In genomic region chr22:36138709-36139108, GRCh38 we compare ENCODE assay signal across 7 cellular contexts. TPM values are rescaled to one million over a fixed set of nuclear protein-coding genes. Genes with fewer than 3 reads are reported as not detected.
DNase-seq lines count a peak whose midpoint lies in the region; ATAC-seq, FAIRE-seq and TF ChIP-seq lines count a peak whose summit lies in the region.
"Not testable (repeated sequence)": the region's sequence is repeated elsewhere in the genome, so short reads cannot be mapped to it uniquely, and the experiment has no call there.

No MANE protein-coding gene starts in this region.

- H3K4me1 Mint-ChIP-seq in CD8-positive, alpha-beta T cell (ENCODE audit: low read depth) = peaks cover 24% of the 10 kb centered on the region
- H3K4me1 Mint-ChIP-seq in WTC11 = peaks cover 14% of the 10 kb centered on the region
- not testable (repeated sequence) for H3K4me1 Mint-ChIP-seq in activated naive CD8-positive, alpha-beta T cell treated with anti-CD3 and anti-CD28 coated beads, Interleukin-2, amount 10 ng/mL, durations not matched to agents 7 days and 5 days
- H3K4me1 Mint-ChIP-seq in naive thymus-derived CD8-positive, alpha-beta T cell = peaks cover 15 to 49% (median 35%) of the 10 kb centered on the region in 4 donors

- H3K9ac ChIP-seq in HCT116 (ENCODE audit: low read length); H1 (replicated peaks in 1 of 4; ENCODE audit: extremely low read depth in 1 of 4, low read depth in 3 of 4, low read length in 3 of 4): not testable (repeated sequence)

- intact Hi-C loops in CD8-positive, alpha-beta T cell (cut with DNase I, micrococcal nuclease); HCT116 (cut with micrococcal nuclease): not testable (repeated sequence)

- H2BK120ac ChIP-seq in H1 (replicated peaks; ENCODE audit: low read depth, low read length) = not testable (repeated sequence)

- not testable (repeated sequence) for TF ChIP-seq CTCF in CD8-positive, alpha-beta T cell (IDR thresholded peaks at IDR 0.05); HCT116 (IDR thresholded peaks at IDR 0.05 in 2 of 3, conservative IDR thresholded peaks at IDR 0.05 in 1 of 3; ENCODE audit: borderline replicate concordance in 1 of 3, insufficient read depth in 1 of 3, low read depth in 2 of 3, low read length in 2 of 3); WTC11 (IDR thresholded peaks at IDR 0.05); H1 (IDR thresholded peaks at IDR 0.05; ENCODE audit: control extremely low read depth in 1 of 3, insufficient read depth in 1 of 3, low read depth in 1 of 3, low read length in 3 of 3)

- CTCF ChIA-PET in CD8-positive, alpha-beta T cell (lab: Charles Lee) = interaction anchor here (0.6 kb wide), 1 partner anchor 11 kb away, joined by 3 read pairs; no protein-coding TSS in a partner anchor
- CTCF ChIA-PET in HCT116 (lab: Charles Lee) = not testable (repeated sequence)
- CTCF ChIA-PET in WTC11 (lab: Charles Lee) (interaction anchor here (1.0 kb wide), 1 partner anchor 73 kb away, joined by 3 read pairs; no protein-coding TSS in a partner anchor), H1 (lab: Charles Lee; ENCODE audit: partially characterized antibody) (interaction anchor here (8.4 kb wide), 1 partner anchor 41 kb away, joined by 86 read pairs; no protein-coding TSS in a partner anchor)

- not testable (repeated sequence) for H3K56ac ChIP-seq in H1 (replicated peaks; ENCODE audit: insufficient read length, low read depth, low read length)

- 75% methylated on average over 1 of the region's 4 CpGs; no CpG with 5 or more reads in 1 of the 2 experiments for WGBS in H1 (ENCODE audit: extremely low coverage in 1 of 2, insufficient coverage in 1 of 2, insufficient read length in 1 of 2, insufficient replicate concordance in 2 of 2, low coverage in 1 of 2, low lambda C conversion rate in 2 of 2, missing lambda C conversion rate in 1 of 2), 2 experiments

- not testable (repeated sequence) for H2BK20ac ChIP-seq in H1 (ENCODE audit: low read length)

- H2BK5ac ChIP-seq in H1 (ENCODE audit: low read depth, low read length) = not testable (repeated sequence)

- not testable (repeated sequence) for H3K27me3 ChIP-seq in CD8-positive, alpha-beta T cell (ENCODE audit: insufficient read depth, low read length); H1 (replicated peaks in 1 of 4; ENCODE audit: control insufficient read depth in 3 of 4, extremely low read depth in 1 of 4, insufficient read depth in 3 of 4, low read length in 3 of 4)
- peaks cover 14% of the 10 kb centered on the region; the same call in 1 of the 2 replicates for H3K27me3 ChIP-seq in HCT116 (ENCODE audit: insufficient read depth, low read length)

- not testable (repeated sequence) for H2BK12ac ChIP-seq in H1 (ENCODE audit: low read depth, low read length)

- H3K27ac Mint-ChIP-seq in CD8-positive, alpha-beta T cell = peak overlapping the region; percentile 74
- not testable (repeated sequence) for H3K27ac Mint-ChIP-seq in WTC11
- peak overlapping the region; percentile 34 for H3K27ac Mint-ChIP-seq in activated naive CD8-positive, alpha-beta T cell treated with anti-CD3 and anti-CD28 coated beads, Interleukin-2, amount 10 ng/mL, durations not matched to agents 7 days and 5 days
- H3K27ac Mint-ChIP-seq in naive thymus-derived CD8-positive, alpha-beta T cell = peak overlapping the region in 9 of 10 donors; percentile 3 to 92 (median 78)

- H2BK15ac ChIP-seq in H1 (ENCODE audit: low read length) = not testable (repeated sequence)

- not testable (repeated sequence) for H3K18ac ChIP-seq in H1 (ENCODE audit: extremely low read depth, low read length)

- TF ChIP-seq POLR2A in HCT116 (IDR thresholded peaks at IDR 0.05; ENCODE audit: borderline replicate concordance, extremely low read depth, insufficient read depth, insufficient read length); H1 (IDR thresholded peaks at IDR 0.05; ENCODE audit: control extremely low read depth in 1 of 2, low read depth in 2 of 2, low read length in 2 of 2): not testable (repeated sequence)

- H4K20me1 ChIP-seq in HCT116 (ENCODE audit: insufficient read depth); H1 (replicated peaks in 1 of 2; ENCODE audit: control insufficient read depth in 1 of 2, insufficient read depth in 2 of 2, low read length in 2 of 2): not testable (repeated sequence)

- H3K79me2 ChIP-seq in HCT116 (ENCODE audit: insufficient read depth, low read length); H1 (ENCODE audit: control insufficient read depth in 1 of 2, insufficient read depth in 2 of 2, low read length in 2 of 2): not testable (repeated sequence)

- H3K4me3 Mint-ChIP-seq in CD8-positive, alpha-beta T cell; WTC11; activated naive CD8-positive, alpha-beta T cell treated with anti-CD3 and anti-CD28 coated beads, Interleukin-2, amount 10 ng/mL, durations not matched to agents 7 days and 5 days; naive thymus-derived CD8-positive, alpha-beta T cell: not testable (repeated sequence)

- not testable (repeated sequence) for H3K4me3 ChIP-seq in CD8-positive, alpha-beta T cell (ENCODE audit: low read depth, low read length); HCT116 (replicated peaks in 1 of 2; ENCODE audit: low read depth in 1 of 2, low read length in 2 of 2); H1 (ENCODE audit: extremely low read depth in 1 of 4, insufficient read depth in 2 of 4, low read depth in 3 of 4, low read length in 4 of 4)

- RAD21 ChIA-PET in HCT116 (lab: Charles Lee; ENCODE audit: low non-redundant PET in 1 of 2, low total read pairs in 2 of 2, uncharacterized antibody in 2 of 2, unreplicated experiment in 2 of 2) = not testable (repeated sequence)

- not testable (repeated sequence) for H3K4ac ChIP-seq in H1 (replicated peaks; ENCODE audit: insufficient read length, low read depth, low read length)

- H3K27me3 Mint-ChIP-seq in CD8-positive, alpha-beta T cell (ENCODE audit: low read depth); WTC11 (ENCODE audit: low read depth); activated naive CD8-positive, alpha-beta T cell treated with anti-CD3 and anti-CD28 coated beads, Interleukin-2, amount 10 ng/mL, durations not matched to agents 7 days and 5 days; naive thymus-derived CD8-positive, alpha-beta T cell: not testable (repeated sequence)

- H3K4me1 ChIP-seq in CD8-positive, alpha-beta T cell (ENCODE audit: insufficient read depth, low read length) = peaks cover 15% of the 10 kb centered on the region
- not testable (repeated sequence) for H3K4me1 ChIP-seq in HCT116 (ENCODE audit: control insufficient read depth in 1 of 2, insufficient read depth in 2 of 2, low read length in 2 of 2); H1 (replicated peaks in 1 of 4; ENCODE audit: control insufficient read depth in 3 of 4, insufficient read depth in 4 of 4, low read length in 3 of 4)

- H3K9me3 ChIP-seq in CD8-positive, alpha-beta T cell (ENCODE audit: low read length); HCT116 (ENCODE audit: control insufficient read depth in 1 of 2, insufficient read depth in 1 of 2, low read depth in 1 of 2, low read length in 2 of 2); H1 (ENCODE audit: insufficient read depth in 2 of 2, low read depth in 1 of 2, low read length in 1 of 2): not testable (repeated sequence)

- POLR2A ChIA-PET in CD8-positive, alpha-beta T cell (lab: Charles Lee) = interaction anchor here (1.0 kb wide), 1 partner anchor 39 kb away, joined by 3 read pairs; no protein-coding TSS in a partner anchor
- POLR2A ChIA-PET in HCT116 (lab: Charles Lee); WTC11 (lab: Charles Lee); activated naive CD8-positive, alpha-beta T cell treated with anti-CD3 and anti-CD28 coated beads, Interleukin-2, amount 10 ng/mL, durations not matched to agents 7 days and 5 days (lab: Charles Lee); H1 (lab: Charles Lee; ENCODE audit: partially characterized antibody); naive thymus-derived CD8-positive, alpha-beta T cell (lab: Charles Lee): not testable (repeated sequence)

- FAIRE-seq in H1 (lab: Jason Lieb, UNC) (peak; percentile 94), urothelium cell line (lab: Jason Lieb, UNC) (peak; percentile 46)

- H2AFZ ChIP-seq in HCT116 (ENCODE audit: low read depth, low read length, poor library complexity, severe bottlenecking) = not testable (repeated sequence)
- H2AFZ ChIP-seq in H1 (ENCODE audit: low read length) = 0 out of 2 replicates have a peak overlapping the region, but pooled peaks have one; percentile 39

- ATAC-seq in CD8-positive, alpha-beta T cell; activated naive CD8-positive, alpha-beta T cell treated with anti-CD3 and anti-CD28 coated beads, Interleukin-2, amount 10 ng/mL, durations not matched to agents 7 days and 5 days (ENCODE audit: low read depth); naive thymus-derived CD8-positive, alpha-beta T cell: not testable (repeated sequence)
- ATAC-seq in HCT116 = 0 out of 2 replicates have a peak, but pooled peaks have one; percentile 46
- ATAC-seq in WTC11 = peak; percentile 86

- not testable (repeated sequence) for H3K4me2 ChIP-seq in HCT116 (ENCODE audit: low read length); H1 (ENCODE audit: insufficient read depth in 1 of 2, low read depth in 2 of 2, low read length in 2 of 2)

- not testable (repeated sequence) for H3K23me2 ChIP-seq in H1 (ENCODE audit: low read depth, low read length)

- not testable (repeated sequence) for H3K27ac ChIP-seq in CD8-positive, alpha-beta T cell (ENCODE audit: low read depth, low read length); HCT116 (ENCODE audit: low read depth, low read length); H1 (ENCODE audit: low read depth, low read length)

- H3K79me1 ChIP-seq in H1 (ENCODE audit: low read depth, low read length) = not testable (repeated sequence)

- H3K23ac ChIP-seq in H1 (ENCODE audit: insufficient read length) = not testable (repeated sequence)

- not testable (repeated sequence) for H4K91ac ChIP-seq in H1 (replicated peaks; ENCODE audit: insufficient read length, low read length)

- H4K5ac ChIP-seq in H1 (ENCODE audit: insufficient read length, low read depth, low read length) = not testable (repeated sequence)

- H3K14ac ChIP-seq in H1 (ENCODE audit: insufficient read length) = not testable (repeated sequence)

- BruUV-seq in HCT116 (replicated peaks; lab: Mats Ljungman, UMichigan) = not testable (repeated sequence)

- DNase-seq in CD8-positive, alpha-beta T cell; HCT116 (ENCODE audit: low read depth, low spot score); WTC11 (ENCODE audit: low spot score); activated naive CD8-positive, alpha-beta T cell treated with anti-CD3 and anti-CD28 coated beads, Interleukin-2, amount 10 ng/mL, durations not matched to agents 7 days and 5 days; H1 (ENCODE audit: low read depth in 1 of 2, low spot score in 2 of 2); naive thymus-derived CD8-positive, alpha-beta T cell; urothelium cell line (ENCODE audit: low spot score): not testable (repeated sequence)

- not testable (repeated sequence) for H2AK5ac ChIP-seq in H1 (ENCODE audit: low read depth, low read length)

- H3K36me3 Mint-ChIP-seq in CD8-positive, alpha-beta T cell = peaks cover 44% of the 10 kb centered on the region
- H3K36me3 Mint-ChIP-seq in WTC11 = not testable (repeated sequence)
- peaks cover 31% of the 10 kb centered on the region for H3K36me3 Mint-ChIP-seq in activated naive CD8-positive, alpha-beta T cell treated with anti-CD3 and anti-CD28 coated beads, Interleukin-2, amount 10 ng/mL, durations not matched to agents 7 days and 5 days
- peaks cover 6 to 46% (median 17%) of the 10 kb centered on the region in 3 donors for H3K36me3 Mint-ChIP-seq in naive thymus-derived CD8-positive, alpha-beta T cell

- H3K9me3 Mint-ChIP-seq in CD8-positive, alpha-beta T cell; WTC11; activated naive CD8-positive, alpha-beta T cell treated with anti-CD3 and anti-CD28 coated beads, Interleukin-2, amount 10 ng/mL, durations not matched to agents 7 days and 5 days; naive thymus-derived CD8-positive, alpha-beta T cell: not testable (repeated sequence)

- TF ChIP-seq RAD21 in HCT116 (IDR thresholded peaks at IDR 0.05; ENCODE audit: low read depth); H1 (IDR thresholded peaks at IDR 0.05 in 1 of 2, conservative IDR thresholded peaks at IDR 0.05 in 1 of 2; ENCODE audit: low read depth in 2 of 2, low read length in 2 of 2): not testable (repeated sequence)

- not testable (repeated sequence) for H4K8ac ChIP-seq in H1 (ENCODE audit: extremely low read depth, insufficient read depth, low read length)

- not testable (repeated sequence) for H3K9me2 ChIP-seq in HCT116 (ENCODE audit: insufficient read depth)

- not testable (repeated sequence) for TF ChIP-seq EP300 in H1 (IDR thresholded peaks at IDR 0.05; ENCODE audit: borderline replicate concordance in 1 of 2, low read depth in 2 of 2, low read length in 2 of 2)

- H3K36me3 ChIP-seq in CD8-positive, alpha-beta T cell (ENCODE audit: insufficient read depth, low read length) = peaks cover 35% of the 10 kb centered on the region
- not testable (repeated sequence) for H3K36me3 ChIP-seq in HCT116 (ENCODE audit: control insufficient read depth in 1 of 2, insufficient read depth in 2 of 2, low read length in 2 of 2); H1 (ENCODE audit: control insufficient read depth in 2 of 4, insufficient read depth in 4 of 4, low read length in 3 of 4)

RNA-seq across cellular contexts. Expression of gene APOL3, which starts 21.8 kb away (rescaled TPM):
- total RNA-seq in CD8-positive, alpha-beta T cell = 100 to 1,000 TPM; 257 to 259 TPM
- 0.49 TPM for total RNA-seq in HCT116 (2021; ENCODE audit: unreplicated experiment)
- polyA plus RNA-seq in HCT116 (2012) = 0.07 TPM in 1 of 2 replicates, not detected in the other
- total RNA-seq in WTC11 (2021) = 0.26 to 0.60 TPM (median 0.32 TPM) in 3 replicates
- 100 to 1,000 TPM; 146 to 159 TPM for total RNA-seq in activated naive CD8-positive, alpha-beta T cell treated with anti-CD3 and anti-CD28 coated beads, Interleukin-2, amount 10 ng/mL, durations not matched to agents 7 days and 5 days
- not detected in 2 replicates for total RNA-seq in H1 (2021; fragmentation: NEBNext Ultra II Directional; extraction: Animal tissue kit (Norgen Biotek cat#: 25700))
- 0.11 and 0.12 TPM in 2 replicates for polyA plus RNA-seq in H1 (2011; rRNA removed)
- polyA plus RNA-seq in H1 (2011; cell fraction: cytosol; rRNA removed) = 0.04 TPM
- polyA plus RNA-seq in H1 (2011; cell fraction: nucleus; rRNA removed) = 0.19 TPM
- 0.11 to 0.28 TPM (median 0.25 TPM) in 3 of 4 replicates, not detected in the other for polyA plus RNA-seq in H1 (2012, experiment 1 of 2)
- polyA plus RNA-seq in H1 (2012, experiment 2 of 2) = not detected
- polyA plus RNA-seq in H1 (2013, experiment 1 of 2) = 0.10 TPM
- polyA plus RNA-seq in H1 (2013, experiment 2 of 2) = 0.09 TPM
- 0.15 TPM in 1 of 2 replicates, not detected in the other for polyA minus RNA-seq in H1 (2011; rRNA and poly(A)+ RNA removed)
- not detected for polyA minus RNA-seq in H1 (2011; cell fraction: cytosol; rRNA and poly(A)+ RNA removed)
- not detected for polyA minus RNA-seq in H1 (2011; cell fraction: nucleus; rRNA and poly(A)+ RNA removed)
- 100 to 1,000 TPM; 215 to 231 TPM for total RNA-seq in naive thymus-derived CD8-positive, alpha-beta T cell
- 10 to 100 TPM; 44.6 to 89.5 (median 72.0) TPM for polyA plus RNA-seq in naive thymus-derived CD8-positive, alpha-beta T cell

Comparison
In these comparisons a context has a peak if more than half of its experiments do, and no peak if none do; other contexts are left out.
1. RNA of gene APOL3, which starts 21.8 kb away (total RNA-seq): 257 to 259 TPM in CD8-positive, alpha-beta T cell, 215 to 231 TPM in naive thymus-derived CD8-positive, alpha-beta T cell and 146 to 159 TPM in activated naive CD8-positive, alpha-beta T cell treated with anti-CD3 and anti-CD28 coated beads, Interleukin-2, amount 10 ng/mL, durations not matched to agents 7 days and 5 days; 0.49 TPM in HCT116 (single experiment), 0.26 to 0.60 TPM in WTC11 and not detected in H1; every median in the first group is over 10 times any median in the second.